ENCODE assay signal across 24 cellular contexts in genomic region chr12:107451246-107451645, GRCh38.
DNase-seq lines count a peak whose midpoint lies in the region; ATAC-seq, FAIRE-seq and TF ChIP-seq lines count a peak whose summit lies in the region.
"Had no signal": no experiment of that assay in that cellular context is flagged by ENCODE, and none has a peak within 500 bp of the region (broad histone marks: within the 10 kb centered on the region; RNA-seq: fewer than 3 reads in every experiment).

No MANE protein-coding gene starts in this region.

- no peaks in the 10 kb centered on the region for H3K9me3 ChIP-seq in endocrine pancreas (ENCODE audit: control insufficient read depth, low read length)
- H3K9me3 ChIP-seq: A549 had no signal

- no peaks in the 10 kb centered on the region for H3K36me3 Mint-ChIP-seq in progenitor cell of endocrine pancreas (ENCODE audit: insufficient read depth)
- peaks cover 5% of the 10 kb centered on the region for H3K36me3 Mint-ChIP-seq in activated naive CD8-positive, alpha-beta T cell treated with anti-CD3 and anti-CD28 coated beads, Interleukin-2, amount 50 U/mL, for 24 hours (ENCODE audit: low read depth)

- peaks cover 3% of the 10 kb centered on the region for H3K9me3 Mint-ChIP-seq in progenitor cell of endocrine pancreas (ENCODE audit: low read depth)
- H3K9me3 Mint-ChIP-seq in activated naive CD8-positive, alpha-beta T cell treated with anti-CD3 and anti-CD28 coated beads, Interleukin-2, amount 50 U/mL, for 24 hours, result peaks cover 4% of the 10 kb centered on the region

- peak; percentile 54 for DNase-seq in DMS53 (lab: John Stamatoyannopoulos, UW)
- no peak for DNase-seq in DMS53 treated with DMSO at 0.1 percent for 48 hours (lab: John Stamatoyannopoulos, UW; ENCODE audit: unreplicated experiment)
- DNase-seq in progenitor cell of endocrine pancreas (ENCODE audit: low spot score, unreplicated experiment), result no peak
- no peak for DNase-seq in activated naive CD8-positive, alpha-beta T cell treated with anti-CD3 and anti-CD28 coated beads, Interleukin-2, amount 50 U/mL, for 24 hours
- DNase-seq in GM19239 (ENCODE audit: insufficient read length, low spot score), result no peak
- DNase-seq in NCI-H524 (lab: John Stamatoyannopoulos, UW), result no peak
- DNase-seq: AML-193; CD4-positive, alpha-beta T cell; CD8-positive, alpha-beta T cell; DMS 273 treated with DMSO at 0.1 percent for 48 hours; DMS153; DMS79; DND-41; EL; GDM1 had no signal

- FAIRE-seq in GM19239 (lab: Jason Lieb, UNC), result no peak
- FAIRE-seq: GM12878, GM12892, GM18507 had no signal

- peak overlapping the region; percentile 63 for H3K27ac ChIP-seq in VCaP
- H3K27ac ChIP-seq: 22Rv1; A549; BLaER1 treated with 17β-estradiol and CSF1 and Interleukin-3, amounts not matched to agents 10 nM and 100 nM had no signal

- peaks cover 9% of the 10 kb centered on the region for H3K4me1 ChIP-seq in endocrine pancreas (ENCODE audit: control insufficient read depth, insufficient read depth, low read length)

- H3K9ac ChIP-seq in endocrine pancreas (ENCODE audit: control insufficient read depth, insufficient read depth, low read length), result no peak overlapping the region
- H3K9ac ChIP-seq: BLaER1 treated with 17β-estradiol and CSF1 and Interleukin-3, amounts not matched to agents 10 nM and 100 nM had no signal

- peaks cover 32% of the 10 kb centered on the region for H3K4me1 Mint-ChIP-seq in progenitor cell of endocrine pancreas (ENCODE audit: low read depth)
- H3K4me1 Mint-ChIP-seq in activated naive CD8-positive, alpha-beta T cell treated with anti-CD3 and anti-CD28 coated beads, Interleukin-2, amount 50 U/mL, for 24 hours, result no peaks in the 10 kb centered on the region
- H3K4me1 Mint-ChIP-seq: B cell had no signal

- TF ChIP-seq CTCF in VCaP (conservative IDR thresholded peaks at IDR 0.05), result no peak
- no peak for TF ChIP-seq CTCF in progenitor cell of endocrine pancreas (IDR thresholded peaks at IDR 0.05; ENCODE audit: unreplicated experiment)

- no peaks in the 10 kb centered on the region for H3K27me3 Mint-ChIP-seq in progenitor cell of endocrine pancreas
- H3K27me3 Mint-ChIP-seq in activated naive CD8-positive, alpha-beta T cell treated with anti-CD3 and anti-CD28 coated beads, Interleukin-2, amount 50 U/mL, for 24 hours, result no peaks in the 10 kb centered on the region
- H3K27me3 Mint-ChIP-seq: CD4-positive, alpha-beta T cell had no signal

- no peaks in the 10 kb centered on the region for H3K36me3 ChIP-seq in endocrine pancreas (ENCODE audit: control insufficient read depth, insufficient read depth, low read length)
- H3K36me3 ChIP-seq: BLaER1 treated with 17β-estradiol and CSF1 and Interleukin-3, amounts not matched to agents 10 nM and 100 nM had no signal

- peak overlapping the region; percentile 11 for H3K4me3 ChIP-seq in endocrine pancreas (ENCODE audit: control insufficient read depth, insufficient read depth, low read length)
- H3K4me3 ChIP-seq: A549; BLaER1 treated with 17β-estradiol and CSF1 and Interleukin-3, amounts not matched to agents 10 nM and 100 nM; GM12878 had no signal

- no peak overlapping the region for H3K27ac Mint-ChIP-seq in progenitor cell of endocrine pancreas
- no peak overlapping the region for H3K27ac Mint-ChIP-seq in activated naive CD8-positive, alpha-beta T cell treated with anti-CD3 and anti-CD28 coated beads, Interleukin-2, amount 50 U/mL, for 24 hours
- H3K27ac Mint-ChIP-seq: B cell; CD4-positive, alpha-beta T cell; CD8-positive, alpha-beta T cell had no signal

- no peak for ATAC-seq in activated naive CD8-positive, alpha-beta T cell treated with anti-CD3 and anti-CD28 coated beads, Interleukin-2, amount 50 U/mL, for 24 hours
- ATAC-seq: A549; CD8-positive, alpha-beta T cell; GM12878 had no signal

- peak overlapping the region; percentile 27 for H3K4me3 Mint-ChIP-seq in progenitor cell of endocrine pancreas (ENCODE audit: low read depth)
- no peak overlapping the region for H3K4me3 Mint-ChIP-seq in activated naive CD8-positive, alpha-beta T cell treated with anti-CD3 and anti-CD28 coated beads, Interleukin-2, amount 50 U/mL, for 24 hours
- H3K4me3 Mint-ChIP-seq: B cell; CD4-positive, alpha-beta T cell; CD8-positive, alpha-beta T cell had no signal

- no peaks in the 10 kb centered on the region for H3K27me3 ChIP-seq in endocrine pancreas (ENCODE audit: control insufficient read depth, insufficient read depth, low read length)
- H3K27me3 ChIP-seq: BLaER1 treated with 17β-estradiol and CSF1 and Interleukin-3, amounts not matched to agents 10 nM and 100 nM had no signal
